In genomic region chr4:89329280-89329679, GRCh38 we compare ENCODE assay signal across 1 cellular context.
TF ChIP-seq lines count a peak whose summit lies in the region.

No MANE protein-coding gene starts in this region.

TF ChIP-seq in GM23338, 12 proteins besides CTCF, POLR2A, EP300 and RAD21:
- TF ChIP-seq, protein P1, sequence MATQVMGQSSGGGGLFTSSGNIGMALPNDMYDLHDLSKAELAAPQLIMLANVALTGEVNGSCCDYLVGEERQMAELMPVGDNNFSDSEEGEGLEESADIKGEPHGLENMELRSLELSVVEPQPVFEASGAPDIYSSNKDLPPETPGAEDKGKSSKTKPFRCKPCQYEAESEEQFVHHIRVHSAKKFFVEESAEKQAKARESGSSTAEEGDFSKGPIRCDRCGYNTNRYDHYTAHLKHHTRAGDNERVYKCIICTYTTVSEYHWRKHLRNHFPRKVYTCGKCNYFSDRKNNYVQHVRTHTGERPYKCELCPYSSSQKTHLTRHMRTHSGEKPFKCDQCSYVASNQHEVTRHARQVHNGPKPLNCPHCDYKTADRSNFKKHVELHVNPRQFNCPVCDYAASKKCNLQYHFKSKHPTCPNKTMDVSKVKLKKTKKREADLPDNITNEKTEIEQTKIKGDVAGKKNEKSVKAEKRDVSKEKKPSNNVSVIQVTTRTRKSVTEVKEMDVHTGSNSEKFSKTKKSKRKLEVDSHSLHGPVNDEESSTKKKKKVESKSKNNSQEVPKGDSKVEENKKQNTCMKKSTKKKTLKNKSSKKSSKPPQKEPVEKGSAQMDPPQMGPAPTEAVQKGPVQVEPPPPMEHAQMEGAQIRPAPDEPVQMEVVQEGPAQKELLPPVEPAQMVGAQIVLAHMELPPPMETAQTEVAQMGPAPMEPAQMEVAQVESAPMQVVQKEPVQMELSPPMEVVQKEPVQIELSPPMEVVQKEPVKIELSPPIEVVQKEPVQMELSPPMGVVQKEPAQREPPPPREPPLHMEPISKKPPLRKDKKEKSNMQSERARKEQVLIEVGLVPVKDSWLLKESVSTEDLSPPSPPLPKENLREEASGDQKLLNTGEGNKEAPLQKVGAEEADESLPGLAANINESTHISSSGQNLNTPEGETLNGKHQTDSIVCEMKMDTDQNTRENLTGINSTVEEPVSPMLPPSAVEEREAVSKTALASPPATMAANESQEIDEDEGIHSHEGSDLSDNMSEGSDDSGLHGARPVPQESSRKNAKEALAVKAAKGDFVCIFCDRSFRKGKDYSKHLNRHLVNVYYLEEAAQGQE (IDR thresholded peaks at IDR 0.05; ENCODE audit: unreplicated experiment): no peak
- TF ChIP-seq JUNB (IDR thresholded peaks at IDR 0.05; ENCODE audit: unreplicated experiment): no peak
- no peak for TF ChIP-seq NANOG (IDR thresholded peaks at IDR 0.05; ENCODE audit: borderline replicate concordance)
- TF ChIP-seq EZH2phosphoT487 (IDR thresholded peaks at IDR 0.05; ENCODE audit: unreplicated experiment): no peak
- TF ChIP-seq, protein P2, sequence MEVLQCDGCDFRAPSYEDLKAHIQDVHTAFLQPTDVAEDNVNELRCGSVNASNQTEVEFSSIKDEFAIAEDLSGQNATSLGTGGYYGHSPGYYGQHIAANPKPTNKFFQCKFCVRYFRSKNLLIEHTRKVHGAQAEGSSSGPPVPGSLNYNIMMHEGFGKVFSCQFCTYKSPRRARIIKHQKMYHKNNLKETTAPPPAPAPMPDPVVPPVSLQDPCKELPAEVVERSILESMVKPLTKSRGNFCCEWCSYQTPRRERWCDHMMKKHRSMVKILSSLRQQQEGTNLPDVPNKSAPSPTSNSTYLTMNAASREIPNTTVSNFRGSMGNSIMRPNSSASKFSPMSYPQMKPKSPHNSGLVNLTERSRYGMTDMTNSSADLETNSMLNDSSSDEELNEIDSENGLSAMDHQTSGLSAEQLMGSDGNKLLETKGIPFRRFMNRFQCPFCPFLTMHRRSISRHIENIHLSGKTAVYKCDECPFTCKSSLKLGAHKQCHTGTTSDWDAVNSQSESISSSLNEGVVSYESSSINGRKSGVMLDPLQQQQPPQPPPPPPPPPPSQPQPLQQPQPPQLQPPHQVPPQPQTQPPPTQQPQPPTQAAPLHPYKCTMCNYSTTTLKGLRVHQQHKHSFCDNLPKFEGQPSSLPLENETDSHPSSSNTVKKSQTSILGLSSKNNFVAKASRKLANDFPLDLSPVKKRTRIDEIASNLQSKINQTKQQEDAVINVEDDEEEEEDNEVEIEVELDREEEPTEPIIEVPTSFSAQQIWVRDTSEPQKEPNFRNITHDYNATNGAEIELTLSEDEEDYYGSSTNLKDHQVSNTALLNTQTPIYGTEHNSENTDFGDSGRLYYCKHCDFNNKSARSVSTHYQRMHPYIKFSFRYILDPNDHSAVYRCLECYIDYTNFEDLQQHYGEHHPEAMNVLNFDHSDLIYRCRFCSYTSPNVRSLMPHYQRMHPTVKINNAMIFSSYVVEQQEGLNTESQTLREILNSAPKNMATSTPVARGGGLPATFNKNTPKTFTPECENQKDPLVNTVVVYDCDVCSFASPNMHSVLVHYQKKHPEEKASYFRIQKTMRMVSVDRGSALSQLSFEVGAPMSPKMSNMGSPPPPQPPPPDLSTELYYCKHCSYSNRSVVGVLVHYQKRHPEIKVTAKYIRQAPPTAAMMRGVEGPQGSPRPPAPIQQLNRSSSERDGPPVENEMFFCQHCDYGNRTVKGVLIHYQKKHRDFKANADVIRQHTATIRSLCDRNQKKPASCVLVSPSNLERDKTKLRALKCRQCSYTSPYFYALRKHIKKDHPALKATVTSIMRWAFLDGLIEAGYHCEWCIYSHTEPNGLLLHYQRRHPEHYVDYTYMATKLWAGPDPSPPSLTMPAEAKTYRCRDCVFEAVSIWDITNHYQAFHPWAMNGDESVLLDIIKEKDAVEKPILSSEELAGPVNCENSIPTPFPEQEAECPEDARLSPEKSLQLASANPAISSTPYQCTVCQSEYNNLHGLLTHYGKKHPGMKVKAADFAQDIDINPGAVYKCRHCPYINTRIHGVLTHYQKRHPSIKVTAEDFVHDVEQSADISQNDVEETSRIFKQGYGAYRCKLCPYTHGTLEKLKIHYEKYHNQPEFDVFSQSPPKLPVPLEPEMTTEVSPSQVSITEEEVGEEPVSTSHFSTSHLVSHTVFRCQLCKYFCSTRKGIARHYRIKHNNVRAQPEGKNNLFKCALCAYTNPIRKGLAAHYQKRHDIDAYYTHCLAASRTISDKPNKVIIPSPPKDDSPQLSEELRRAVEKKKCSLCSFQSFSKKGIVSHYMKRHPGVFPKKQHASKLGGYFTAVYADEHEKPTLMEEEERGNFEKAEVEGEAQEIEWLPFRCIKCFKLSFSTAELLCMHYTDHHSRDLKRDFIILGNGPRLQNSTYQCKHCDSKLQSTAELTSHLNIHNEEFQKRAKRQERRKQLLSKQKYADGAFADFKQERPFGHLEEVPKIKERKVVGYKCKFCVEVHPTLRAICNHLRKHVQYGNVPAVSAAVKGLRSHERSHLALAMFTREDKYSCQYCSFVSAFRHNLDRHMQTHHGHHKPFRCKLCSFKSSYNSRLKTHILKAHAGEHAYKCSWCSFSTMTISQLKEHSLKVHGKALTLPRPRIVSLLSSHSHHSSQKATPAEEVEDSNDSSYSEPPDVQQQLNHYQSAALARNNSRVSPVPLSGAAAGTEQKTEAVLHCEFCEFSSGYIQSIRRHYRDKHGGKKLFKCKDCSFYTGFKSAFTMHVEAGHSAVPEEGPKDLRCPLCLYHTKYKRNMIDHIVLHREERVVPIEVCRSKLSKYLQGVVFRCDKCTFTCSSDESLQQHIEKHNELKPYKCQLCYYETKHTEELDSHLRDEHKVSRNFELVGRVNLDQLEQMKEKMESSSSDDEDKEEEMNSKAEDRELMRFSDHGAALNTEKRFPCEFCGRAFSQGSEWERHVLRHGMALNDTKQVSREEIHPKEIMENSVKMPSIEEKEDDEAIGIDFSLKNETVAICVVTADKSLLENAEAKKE (CRISPR knock-in tag; IDR thresholded peaks at IDR 0.05): no peak
- TF ChIP-seq ZNF331 (CRISPR knock-in tag; IDR thresholded peaks at IDR 0.05; ENCODE audit: low read depth): no peak
- no peak for TF ChIP-seq STAT1 (IDR thresholded peaks at IDR 0.05; ENCODE audit: unreplicated experiment)
- TF ChIP-seq ZNF114 (CRISPR knock-in tag; IDR thresholded peaks at IDR 0.05): no peak
- no peak for TF ChIP-seq POLR2AphosphoS5 (IDR thresholded peaks at IDR 0.05; ENCODE audit: low read depth)
- no peak for TF ChIP-seq EZH2 (IDR thresholded peaks at IDR 0.05; ENCODE audit: low read depth, unreplicated experiment)
- TF ChIP-seq CREB1 (CRISPR knock-in tag; IDR thresholded peaks at IDR 0.05; ENCODE audit: low read depth): no peak
- no peak for TF ChIP-seq ETS1 (IDR thresholded peaks at IDR 0.05)
